In the genomic region with DNA sequence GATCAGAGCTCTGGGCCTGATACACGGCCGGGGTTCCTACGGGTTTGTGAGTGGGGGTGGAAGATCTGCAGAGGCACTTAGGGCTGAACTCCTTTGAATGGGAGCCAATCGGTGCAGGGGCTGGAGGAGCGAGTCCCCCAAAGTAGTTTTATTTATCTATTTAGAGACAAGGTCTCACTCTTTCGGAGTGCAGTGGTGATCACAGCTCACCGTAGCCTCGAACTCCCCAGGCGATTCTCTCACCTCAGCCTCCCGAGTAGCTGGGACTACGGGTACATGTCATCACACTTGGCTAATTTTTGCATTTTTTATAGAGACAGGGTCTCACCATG, we compare ENCODE assay signal across 1 cellular context.
TF ChIP-seq lines count a peak whose summit lies in the region.

No MANE protein-coding gene starts in this region.

TF ChIP-seq in GM12878, 131 proteins besides CTCF, POLR2A, EP300 and RAD21:
- no peak for TF ChIP-seq NR2C2 (IDR thresholded peaks at IDR 0.05; ENCODE audit: borderline replicate concordance, control insufficient read depth, insufficient read length, low read depth)
- TF ChIP-seq HDGF (IDR thresholded peaks at IDR 0.05), result no peak
- TF ChIP-seq JUNB (IDR thresholded peaks at IDR 0.05), result 0 out of 2 replicates have a peak, but pooled peaks have one; percentile 5
- TF ChIP-seq GATAD2B (conservative IDR thresholded peaks at IDR 0.05; ENCODE audit: low read depth), result no peak
- TF ChIP-seq SPI1 (IDR thresholded peaks at IDR 0.05; ENCODE audit: borderline replicate concordance, insufficient read depth, low read depth, low read length), result no peak
- TF ChIP-seq NR2C1 (IDR thresholded peaks at IDR 0.05), result no peak
